In genomic region chr17:35433075-35433894, GRCh38 we compare ENCODE assay signal across 8 cellular contexts. TPM values are rescaled to one million over a fixed set of nuclear protein-coding genes. Genes with fewer than 3 reads are reported as not detected.
DNase-seq lines count a peak whose midpoint lies in the region; ATAC-seq and TF ChIP-seq lines count a peak whose summit lies in the region.

No MANE protein-coding gene starts in this region.

- H2BK12ac ChIP-seq in H9 (ENCODE audit: insufficient read length, low read depth, low read length) = no peak overlapping the region
- H2BK12ac ChIP-seq in trophoblast cell (ENCODE audit: low read length) = no peak overlapping the region

- DNase-seq in AG09309 (ENCODE audit: low read depth) (peak; percentile 98), H9 (peak; percentile 97), SIG-M5 treated with dmso at 0.1 percent for 504 hours (lab: John Stamatoyannopoulos, UW; ENCODE audit: unreplicated experiment) (peak; percentile 85), glutamatergic neuron (no peak), trophoblast cell (peak; percentile 92 to 96), ureter (ENCODE audit: low spot score) (peak; percentile 86)

- H3K4ac ChIP-seq in H9 (ENCODE audit: low read depth, low read length) (no peak overlapping the region; the same call in 1 of the 2 replicates), trophoblast cell (ENCODE audit: low read depth, low read length) (no peak overlapping the region)

- H2AFZ ChIP-seq in H9 (ENCODE audit: low read length) = no peak overlapping the region
- peak overlapping the region; percentile 14 for H2AFZ ChIP-seq in trophoblast cell (ENCODE audit: insufficient read depth, low read length, poor library complexity)

- H2BK5ac ChIP-seq in H9 (ENCODE audit: insufficient read length, low read length) = no peak overlapping the region
- H2BK5ac ChIP-seq in trophoblast cell (ENCODE audit: low read depth, low read length, poor library complexity) = peak overlapping the region; percentile 70

- no CpG with 5 or more reads among the region's 19 CpGs for WGBS in H9 (ENCODE audit: extremely low coverage, insufficient read length, low lambda C conversion rate)
- WGBS in trophoblast cell (ENCODE audit: extremely low coverage, insufficient coverage, insufficient read length) = no CpG with 5 or more reads among the region's 19 CpGs

- H3K4me3 Mint-ChIP-seq in H9 (peak overlapping the region; percentile 74 to 78), glutamatergic neuron (ENCODE audit: unreplicated experiment) (peak overlapping the region; percentile 63)
- H3K4me3 Mint-ChIP-seq in activated naive CD4-positive, alpha-beta T cell treated with anti-CD3 and anti-CD28 coated beads, Interleukin-2, amount 50 U/mL, for 24 hours = peak overlapping the region; percentile 100

- peaks cover 3% of the 10 kb centered on the region for H3K79me1 ChIP-seq in H9 (ENCODE audit: insufficient read depth, low read depth, low read length, poor library complexity, severe bottlenecking)
- peaks cover 21% of the 10 kb centered on the region for H3K79me1 ChIP-seq in trophoblast cell (ENCODE audit: low read length)

- H3K27me3 ChIP-seq in H9 (ENCODE audit: insufficient read depth, low read length) (peaks cover 5% of the 10 kb centered on the region; the same call in 1 of the 2 replicates), trophoblast cell (ENCODE audit: insufficient read depth, low read length) (no peaks in the 10 kb centered on the region)

- peaks cover 0 to 3% of the 10 kb centered on the region in 2 experiments; a peak in 1 of 5 replicates for H3K9me3 Mint-ChIP-seq in H9
- no peaks in the 10 kb centered on the region for H3K9me3 Mint-ChIP-seq in activated naive CD4-positive, alpha-beta T cell treated with anti-CD3 and anti-CD28 coated beads, Interleukin-2, amount 50 U/mL, for 24 hours
- no peaks in the 10 kb centered on the region for H3K9me3 Mint-ChIP-seq in glutamatergic neuron (ENCODE audit: unreplicated experiment)

- no peak overlapping the region for H2AK5ac ChIP-seq in H9 (ENCODE audit: insufficient read length, low read length)
- no peak overlapping the region for H2AK5ac ChIP-seq in trophoblast cell (ENCODE audit: low read length)

- H3K23ac ChIP-seq in H9 (ENCODE audit: insufficient read length, low read depth, low read length) = no peak overlapping the region
- no peak overlapping the region for H3K23ac ChIP-seq in trophoblast cell (ENCODE audit: low read length)

- H3K27me3 Mint-ChIP-seq in H9 (ENCODE audit: low read depth) (peaks cover 41% of the 10 kb centered on the region), glutamatergic neuron (ENCODE audit: unreplicated experiment) (peaks cover 18% of the 10 kb centered on the region)
- H3K27me3 Mint-ChIP-seq in activated naive CD4-positive, alpha-beta T cell treated with anti-CD3 and anti-CD28 coated beads, Interleukin-2, amount 50 U/mL, for 24 hours = no peaks in the 10 kb centered on the region

- H3K4me2 ChIP-seq in H9 (ENCODE audit: insufficient read depth, insufficient read length, low read length) = peak overlapping the region; percentile 90
- peak overlapping the region; percentile 89 for H3K4me2 ChIP-seq in trophoblast cell (ENCODE audit: low read length)

- H3K18ac ChIP-seq in H9 (ENCODE audit: insufficient read length, low read depth, low read length) = peak overlapping the region; percentile 73
- H3K18ac ChIP-seq in trophoblast cell (ENCODE audit: low read length) = peak overlapping the region; percentile 5

- peaks cover 65 to 72% of the 10 kb centered on the region in 2 experiments for H3K4me1 Mint-ChIP-seq in H9
- H3K4me1 Mint-ChIP-seq in activated naive CD4-positive, alpha-beta T cell treated with anti-CD3 and anti-CD28 coated beads, Interleukin-2, amount 50 U/mL, for 24 hours = peaks cover 52% of the 10 kb centered on the region
- H3K4me1 Mint-ChIP-seq in glutamatergic neuron (ENCODE audit: low read depth, unreplicated experiment) = peaks cover 3% of the 10 kb centered on the region

- H3K36me3 Mint-ChIP-seq in H9 (ENCODE audit: insufficient read depth in 1 of 3, low read depth in 3 of 3) (peaks cover 2 to 4% (median 2%) of the 10 kb centered on the region in 3 experiments; a peak in 4 of 7 replicates), glutamatergic neuron (ENCODE audit: unreplicated experiment) (no peaks in the 10 kb centered on the region)
- H3K36me3 Mint-ChIP-seq in activated naive CD4-positive, alpha-beta T cell treated with anti-CD3 and anti-CD28 coated beads, Interleukin-2, amount 50 U/mL, for 24 hours = no peaks in the 10 kb centered on the region

- no peak overlapping the region for H2BK15ac ChIP-seq in H9 (ENCODE audit: low read depth, low read length)

- H3K36me3 ChIP-seq in trophoblast cell (ENCODE audit: control insufficient read depth in 1 of 2, insufficient read depth in 2 of 2, low read length in 2 of 2) = no peaks in the 10 kb centered on the region

- H2BK20ac ChIP-seq in H9 (ENCODE audit: low read depth, low read length, poor library complexity, severe bottlenecking) = no peak overlapping the region

- H3K27ac ChIP-seq in H9 (ENCODE audit: insufficient read length, low read depth, low read length) = peak overlapping the region; percentile 62
- H3K27ac ChIP-seq in trophoblast cell (ENCODE audit: low read depth, low read length) = peak overlapping the region; percentile 98

- no peak overlapping the region for H4K5ac ChIP-seq in H9 (ENCODE audit: insufficient read length, low read depth, low read length)

- TF ChIP-seq CTCF in AG09309 (IDR thresholded peaks at IDR 0.05; ENCODE audit: control insufficient read depth, insufficient read depth, low read depth, low read length, missing control alignments) = peak; percentile 51
- peak; percentile 47; the same call in 2 of the 3 replicates for TF ChIP-seq CTCF in H9 (conservative IDR thresholded peaks at IDR 0.05)
- TF ChIP-seq CTCF in glutamatergic neuron (IDR thresholded peaks at IDR 0.05; ENCODE audit: partially characterized antibody, unreplicated experiment) = no peak

- H3T11ph ChIP-seq in H9 (ENCODE audit: low read length) = no peak overlapping the region

- peak overlapping the region; percentile 87 for H3K9ac ChIP-seq in H9 (ENCODE audit: extremely low read depth, insufficient read length, low read length)
- peak overlapping the region; percentile 9 for H3K9ac ChIP-seq in trophoblast cell (ENCODE audit: low read length)

- peak overlapping the region; percentile 91 for H3K14ac ChIP-seq in H9 (ENCODE audit: insufficient read depth, low read length)
- H3K14ac ChIP-seq in trophoblast cell (ENCODE audit: low read length) = peak overlapping the region; percentile 6

- H4K12ac ChIP-seq in trophoblast cell (ENCODE audit: low read depth, low read length) = no peak overlapping the region

- H3K4me3 ChIP-seq in AG09309 (ENCODE audit: control insufficient read depth, low read depth, low read length) (peak overlapping the region; percentile 85), trophoblast cell (ENCODE audit: low read depth, low read length) (peak overlapping the region; percentile 12)

- H2BK120ac ChIP-seq in H9 (ENCODE audit: low read depth, low read length, poor library complexity, severe bottlenecking) = peak overlapping the region; percentile 89
- H2BK120ac ChIP-seq in trophoblast cell (ENCODE audit: insufficient read depth, low read length, poor library complexity) = peak overlapping the region; percentile 8

- H4K20me1 ChIP-seq in H9 (ENCODE audit: control insufficient read depth, insufficient read depth, insufficient read length) = no peaks in the 10 kb centered on the region

- H4K8ac ChIP-seq in H9 (replicated peaks; ENCODE audit: insufficient read length, low read depth, low read length) (no peak overlapping the region), trophoblast cell (ENCODE audit: low read depth, low read length) (peak overlapping the region; percentile 56)

- no peak overlapping the region for H3K56ac ChIP-seq in H9 (ENCODE audit: insufficient read length, low read depth, low read length)

- ATAC-seq in HG03442 (IDR thresholded peaks at IDR 0.05; ENCODE audit: unreplicated experiment) = no peak

- H3K9me3 ChIP-seq in H9 (ENCODE audit: control insufficient read depth, low read depth, low read length) (no peaks in the 10 kb centered on the region), trophoblast cell (ENCODE audit: insufficient read depth, low read depth, low read length) (no peaks in the 10 kb centered on the region)

- H3K23me2 ChIP-seq in H9 (ENCODE audit: insufficient read length, low read depth, low read length, poor library complexity, severe bottlenecking) = peaks cover 20% of the 10 kb centered on the region

- H3K27ac Mint-ChIP-seq in H9 (peak overlapping the region; percentile 95 to 98 (median 98)), glutamatergic neuron (ENCODE audit: unreplicated experiment) (no peak overlapping the region)
- peak overlapping the region; percentile 46 for H3K27ac Mint-ChIP-seq in activated naive CD4-positive, alpha-beta T cell treated with anti-CD3 and anti-CD28 coated beads, Interleukin-2, amount 50 U/mL, for 24 hours

- H3K4me1 ChIP-seq in H9 (ENCODE audit: insufficient read depth, low read length) (peaks cover 14% of the 10 kb centered on the region), trophoblast cell (ENCODE audit: control insufficient read depth in 1 of 2, insufficient read depth in 2 of 2, low read length in 2 of 2) (peaks cover 9 to 11% of the 10 kb centered on the region in 2 experiments)

- peaks cover 9% of the 10 kb centered on the region; the same call in 1 of the 2 replicates for H3K79me2 ChIP-seq in H9 (ENCODE audit: insufficient read depth, low read length)
- H3K79me2 ChIP-seq in trophoblast cell (ENCODE audit: control insufficient read depth, insufficient read depth, low read length, poor library complexity) = peaks cover 4% of the 10 kb centered on the region

- H4K91ac ChIP-seq in H9 (ENCODE audit: insufficient read length, low read depth, low read length) = no peak overlapping the region
- peak overlapping the region; percentile 75 for H4K91ac ChIP-seq in trophoblast cell (ENCODE audit: low read depth, low read length)

RNA-seq across cellular contexts. Expression of gene SLFN12, which starts 1.0 kb away (rescaled TPM):
- total RNA-seq in H9 (2021) = 13.4 and 14.5 TPM in 2 replicates
- not detected for total RNA-seq in glutamatergic neuron (ENCODE audit: unreplicated experiment)
- polyA plus RNA-seq in trophoblast cell (2013) = 10.3 and 10.5 TPM in 2 replicates
- 15.5 TPM for total RNA-seq in ureter

RNA-seq across cellular contexts. Expression of gene SLFN13, which starts 15.3 kb away (rescaled TPM):
- 10.1 TPM in 2 replicates for total RNA-seq in H9 (2021)
- 0.96 TPM for total RNA-seq in glutamatergic neuron (ENCODE audit: unreplicated experiment)
- 9.6 and 11.3 TPM in 2 replicates for polyA plus RNA-seq in trophoblast cell (2013)
- total RNA-seq in ureter = 7.9 TPM

RNA-seq across cellular contexts. Expression of gene SLFN11, which starts 59.9 kb away (rescaled TPM):
- total RNA-seq in H9 (2021) (0.55 and 0.90 TPM in 2 replicates), glutamatergic neuron (ENCODE audit: unreplicated experiment) (not detected), ureter (24.4 TPM)
- 0.10 and 0.12 TPM in 2 replicates for polyA plus RNA-seq in trophoblast cell (2013)

Comparison
In these comparisons a context has a peak if more than half of its experiments do, and no peak if none do; other contexts are left out.
1. RNA of gene SLFN12, which starts 1.0 kb away (total RNA-seq): 15.5 TPM in ureter (single experiment) and 13.4 to 14.5 TPM in H9; not detected in glutamatergic neuron (single experiment); every median in the first group is over 10 times any median in the second.
2. RNA of gene SLFN11, which starts 59.9 kb away (total RNA-seq): 24.4 TPM in ureter (single experiment); 0.55 to 0.90 TPM in H9 and not detected in glutamatergic neuron (single experiment); every median in the first group is over 10 times any median in the second.
3. Peak in every context shown above with its lines, with median percentiles within 50 percentile points of each other: H3K4me3 Mint-ChIP-seq.